In genomic region chr17:64938925-64939474, GRCh38 we compare ENCODE assay signal across 8 cellular contexts. TPM values are rescaled to one million over a fixed set of nuclear protein-coding genes. Genes with fewer than 3 reads are reported as not detected.
DNase-seq lines count a peak whose midpoint lies in the region; ATAC-seq and TF ChIP-seq lines count a peak whose summit lies in the region.

No MANE protein-coding gene starts in this region.

- TF ChIP-seq POLR2A in HCT116 (IDR thresholded peaks at IDR 0.05; ENCODE audit: borderline replicate concordance, extremely low read depth, insufficient read depth, insufficient read length): no peak

- no peaks in the 10 kb centered on the region for H3K9me2 ChIP-seq in HCT116 (ENCODE audit: insufficient read depth)

- no TSS peak for BruUV-seq in HCT116 (replicated peaks; lab: Mats Ljungman, UMichigan)

- TF ChIP-seq CTCF in CD8-positive, alpha-beta T cell (IDR thresholded peaks at IDR 0.05): peak; percentile 59
- TF ChIP-seq CTCF in HCT116 (IDR thresholded peaks at IDR 0.05 in 2 of 3, conservative IDR thresholded peaks at IDR 0.05 in 1 of 3; ENCODE audit: borderline replicate concordance in 1 of 3, insufficient read depth in 1 of 3, low read depth in 2 of 3, low read length in 2 of 3) (peak; percentile 59 to 93 (median 78); a peak in 5 of 6 replicates), cardiac fibroblast (IDR thresholded peaks at IDR 0.05; ENCODE audit: low read depth, low read length) (peak; percentile 72)

- no peak overlapping the region for H2AFZ ChIP-seq in HCT116 (ENCODE audit: low read depth, low read length, poor library complexity, severe bottlenecking)

- H3K27me3 Mint-ChIP-seq in CD8-positive, alpha-beta T cell (ENCODE audit: low read depth): no peaks in the 10 kb centered on the region

- H3K36me3 ChIP-seq in CD8-positive, alpha-beta T cell (ENCODE audit: insufficient read depth, low read length): no peaks in the 10 kb centered on the region
- no peaks in the 10 kb centered on the region for H3K36me3 ChIP-seq in HCT116 (ENCODE audit: control insufficient read depth in 1 of 2, insufficient read depth in 2 of 2, low read length in 2 of 2)

- no peak overlapping the region for H3K27ac ChIP-seq in CD8-positive, alpha-beta T cell (ENCODE audit: low read depth, low read length)
- no peak overlapping the region for H3K27ac ChIP-seq in HCT116 (ENCODE audit: low read depth, low read length)

- H3K27ac Mint-ChIP-seq in CD8-positive, alpha-beta T cell: no peak overlapping the region
- H3K27ac Mint-ChIP-seq in stimulated activated effector memory CD8-positive, alpha-beta T cell treated with anti-CD3 and anti-CD28 coated beads, Interleukin-12 subunit alpha, Interleukin-12 subunit beta, amount 100 ng/mL, for 72 hours: no peak overlapping the region

- no peak overlapping the region for H3K4me3 ChIP-seq in CD8-positive, alpha-beta T cell (ENCODE audit: low read depth, low read length)
- H3K4me3 ChIP-seq in HCT116 (replicated peaks in 1 of 2; ENCODE audit: low read depth in 1 of 2, low read length in 2 of 2) (no peak overlapping the region), cardiac fibroblast (replicated peaks in 1 of 2; ENCODE audit: low read depth in 2 of 2, low read length in 2 of 2) (no peak overlapping the region)

- no peaks in the 10 kb centered on the region for H4K20me1 ChIP-seq in HCT116 (ENCODE audit: insufficient read depth)

- H3K4me3 Mint-ChIP-seq in CD8-positive, alpha-beta T cell: no peak overlapping the region
- H3K4me3 Mint-ChIP-seq in stimulated activated effector memory CD8-positive, alpha-beta T cell treated with anti-CD3 and anti-CD28 coated beads, Interleukin-12 subunit alpha, Interleukin-12 subunit beta, amount 100 ng/mL, for 72 hours: no peak overlapping the region

- no peak overlapping the region for H3K9ac ChIP-seq in HCT116 (ENCODE audit: low read length)

- ATAC-seq in CD8-positive, alpha-beta T cell: peak; percentile 49
- peak; percentile 82 for ATAC-seq in HCT116
- ATAC-seq in stimulated activated effector memory CD8-positive, alpha-beta T cell treated with anti-CD3 and anti-CD28 coated beads, Interleukin-12 subunit alpha, Interleukin-12 subunit beta, amount 100 ng/mL, for 72 hours: peak; percentile 81

- no peak overlapping the region for H3K4me2 ChIP-seq in HCT116 (ENCODE audit: low read length)

- POLR2A ChIA-PET in CD8-positive, alpha-beta T cell (lab: Charles Lee): no interaction called here
- POLR2A ChIA-PET in HCT116 (lab: Charles Lee): no interaction called here

- peak; percentile 74 for TF ChIP-seq RAD21 in HCT116 (IDR thresholded peaks at IDR 0.05; ENCODE audit: low read depth)

- DNase-seq in CD8-positive, alpha-beta T cell: peak in 6 of 7 experiments; percentile 21 to 61 (median 42)
- DNase-seq in HCT116 (ENCODE audit: low read depth, low spot score): no peak
- DNase-seq in T-helper 9 cell: peak; percentile 26
- peak; percentile 36 to 53 for DNase-seq in cardiac fibroblast (ENCODE audit: low read depth in 2 of 2)
- peak; percentile 66 to 71 for DNase-seq in lung microvascular endothelial cell (ENCODE audit: low read depth in 2 of 2)
- peak in 1 of 2 donors; percentile 73 for DNase-seq in stimulated activated effector memory CD8-positive, alpha-beta T cell treated with anti-CD3 and anti-CD28 coated beads, Interleukin-12 subunit alpha, Interleukin-12 subunit beta, amount 100 ng/mL, for 72 hours (ENCODE audit: low spot score in 2 of 2)
- no peak for DNase-seq in NCI-H1048 (lab: John Stamatoyannopoulos, UW)
- DNase-seq in NCI-H524 treated with DMSO at 0.1 percent for 48 hours (lab: John Stamatoyannopoulos, UW): no peak

- no peaks in the 10 kb centered on the region for H3K9me3 ChIP-seq in CD8-positive, alpha-beta T cell (ENCODE audit: low read length)
- H3K9me3 ChIP-seq in HCT116 (ENCODE audit: control insufficient read depth in 1 of 2, insufficient read depth in 1 of 2, low read depth in 1 of 2, low read length in 2 of 2): no peaks in the 10 kb centered on the region

- no peaks in the 10 kb centered on the region for H3K79me2 ChIP-seq in HCT116 (ENCODE audit: insufficient read depth, low read length)

- H3K9me3 Mint-ChIP-seq in CD8-positive, alpha-beta T cell: no peaks in the 10 kb centered on the region
- H3K9me3 Mint-ChIP-seq in stimulated activated effector memory CD8-positive, alpha-beta T cell treated with anti-CD3 and anti-CD28 coated beads, Interleukin-12 subunit alpha, Interleukin-12 subunit beta, amount 100 ng/mL, for 72 hours: no peaks in the 10 kb centered on the region

- intact Hi-C loops in CD8-positive, alpha-beta T cell (cut with DNase I, micrococcal nuclease): no loop called here
- intact Hi-C loops in HCT116 (cut with micrococcal nuclease): loop anchor here (5.0 to 10.0 kb wide), 2 partner anchors 94 to 162 kb away; no protein-coding TSS in a partner anchor

- CTCF ChIA-PET in CD8-positive, alpha-beta T cell (lab: Charles Lee): interaction anchor here (0.7 to 1.7 kb wide), 8 partner anchors 12 to 166 kb away, joined by 3 to 6 read pairs (median 4); no protein-coding TSS in a partner anchor
- CTCF ChIA-PET in HCT116 (lab: Charles Lee): interaction anchor here (0.8 to 1.2 kb wide), 3 partner anchors 162 to 519 kb away, joined by 3 read pairs; no protein-coding TSS in a partner anchor

- peaks cover 4% of the 10 kb centered on the region for H3K4me1 Mint-ChIP-seq in CD8-positive, alpha-beta T cell (ENCODE audit: low read depth)
- H3K4me1 Mint-ChIP-seq in stimulated activated effector memory CD8-positive, alpha-beta T cell treated with anti-CD3 and anti-CD28 coated beads, Interleukin-12 subunit alpha, Interleukin-12 subunit beta, amount 100 ng/mL, for 72 hours: peaks cover 6% of the 10 kb centered on the region

- no peaks in the 10 kb centered on the region for H3K36me3 Mint-ChIP-seq in CD8-positive, alpha-beta T cell
- H3K36me3 Mint-ChIP-seq in stimulated activated effector memory CD8-positive, alpha-beta T cell treated with anti-CD3 and anti-CD28 coated beads, Interleukin-12 subunit alpha, Interleukin-12 subunit beta, amount 100 ng/mL, for 72 hours: no peaks in the 10 kb centered on the region

- RAD21 ChIA-PET in HCT116 (lab: Charles Lee; ENCODE audit: low non-redundant PET in 1 of 2, low total read pairs in 2 of 2, uncharacterized antibody in 2 of 2, unreplicated experiment in 2 of 2): interaction anchor here in 1 of 2 experiments (0.7 kb wide), 1 partner anchor 1358 kb away, joined by 3 read pairs; no protein-coding TSS in a partner anchor

- no peaks in the 10 kb centered on the region for H3K4me1 ChIP-seq in CD8-positive, alpha-beta T cell (ENCODE audit: insufficient read depth, low read length)
- peaks cover 0 to 12% of the 10 kb centered on the region in 2 experiments; a peak in 2 of 4 replicates for H3K4me1 ChIP-seq in HCT116 (ENCODE audit: control insufficient read depth in 1 of 2, insufficient read depth in 2 of 2, low read length in 2 of 2)

- no peaks in the 10 kb centered on the region for H3K27me3 ChIP-seq in CD8-positive, alpha-beta T cell (ENCODE audit: insufficient read depth, low read length)
- no peaks in the 10 kb centered on the region for H3K27me3 ChIP-seq in HCT116 (ENCODE audit: insufficient read depth, low read length)

TF ChIP-seq in HCT116, 20 proteins besides CTCF, POLR2A, EP300 and RAD21:
- no peak for TF ChIP-seq ZFX (IDR thresholded peaks at IDR 0.05)
- TF ChIP-seq CEBPB (IDR thresholded peaks at IDR 0.05; ENCODE audit: low read depth): no peak
- TF ChIP-seq YY1 (IDR thresholded peaks at IDR 0.05; ENCODE audit: extremely low read depth, insufficient replicate concordance, low read depth, low read length): no peak
- TF ChIP-seq ZBTB33 (IDR thresholded peaks at IDR 0.05; ENCODE audit: extremely low read depth, insufficient replicate concordance, low read length): no peak
- no peak for TF ChIP-seq FOSL1 (IDR thresholded peaks at IDR 0.05; ENCODE audit: low read depth)
- TF ChIP-seq ZNF274 (IDR thresholded peaks at IDR 0.05; ENCODE audit: low read depth, low read length): no peak
- no peak for TF ChIP-seq EGR1 (IDR thresholded peaks at IDR 0.05; ENCODE audit: low read depth)
- TF ChIP-seq SIN3A (IDR thresholded peaks at IDR 0.05; ENCODE audit: low read depth): no peak
- no peak for TF ChIP-seq ATF3 (IDR thresholded peaks at IDR 0.05)
- no peak for TF ChIP-seq EZH2 (IDR thresholded peaks at IDR 0.05)
- no peak for TF ChIP-seq EZH2phosphoT487 (IDR thresholded peaks at IDR 0.05; ENCODE audit: borderline replicate concordance)
- TF ChIP-seq ELF1 (IDR thresholded peaks at IDR 0.05; ENCODE audit: borderline replicate concordance, low read depth): no peak
- TF ChIP-seq SRF (IDR thresholded peaks at IDR 0.05; ENCODE audit: low read depth): no peak
- no peak for TF ChIP-seq MAX (IDR thresholded peaks at IDR 0.05)
- no peak for TF ChIP-seq JUND (IDR thresholded peaks at IDR 0.05)
- no peak for TF ChIP-seq TCF7L2 (IDR thresholded peaks at IDR 0.05; ENCODE audit: borderline replicate concordance, extremely low read depth, insufficient read depth, insufficient read length)
- no peak for TF ChIP-seq SP1 (IDR thresholded peaks at IDR 0.05; ENCODE audit: low read depth)
- TF ChIP-seq CBX3 (IDR thresholded peaks at IDR 0.05; ENCODE audit: low read depth): no peak
TF ChIP-seq in HCT116: peak in this region for 0.

RNA-seq across cellular contexts. Expression of gene LRRC37A3, which starts 19.7 kb away (rescaled TPM):
- total RNA-seq in CD8-positive, alpha-beta T cell: 1 to 10 TPM; 4.1 to 6.2 TPM
- total RNA-seq in HCT116 (2021; ENCODE audit: unreplicated experiment) (7.7 TPM), lung microvascular endothelial cell (4.1 and 8.3 TPM in 2 replicates)
- polyA plus RNA-seq in HCT116 (2012): 1.5 and 3.0 TPM in 2 replicates

Comparison
In these comparisons a context has a peak if more than half of its experiments do, and no peak if none do; other contexts are left out.
1. DNase-seq: peak in CD8-positive, alpha-beta T cell (6 of 7), T-helper 9 cell (single experiment), cardiac fibroblast (2 of 2) and lung microvascular endothelial cell (2 of 2); none in HCT116 (single experiment), NCI-H1048 (single experiment) and NCI-H524 treated with DMSO at 0.1 percent for 48 hours (single experiment).
2. Peak in every context shown above with its lines, with median percentiles within 50 percentile points of each other: ATAC-seq and CTCF ChIP-seq.